9 cellular contexts compared by ENCODE assay signal in the genomic region with DNA sequence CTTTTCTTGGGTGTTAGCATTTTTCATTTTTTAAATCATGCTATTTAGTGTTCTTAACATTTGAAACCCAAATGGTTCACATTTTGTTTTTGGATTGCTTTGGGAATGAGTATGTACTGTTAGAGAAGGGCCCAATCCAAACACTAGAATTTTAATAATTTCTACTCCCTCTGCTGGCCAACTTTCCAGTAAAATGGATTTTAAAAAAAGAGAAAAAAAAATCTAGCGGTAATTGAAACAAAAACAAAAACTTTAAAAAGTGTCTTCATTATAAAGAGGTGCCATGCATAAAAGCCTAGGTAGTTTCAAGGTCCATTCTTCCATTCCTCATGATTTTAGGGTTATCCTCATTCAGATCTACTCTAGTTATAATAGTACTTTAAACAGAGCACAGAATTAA. TPM values are rescaled to one million over a fixed set of nuclear protein-coding genes. Genes with fewer than 3 reads are reported as not detected.
DNase-seq lines count a peak whose midpoint lies in the region; ATAC-seq, FAIRE-seq and TF ChIP-seq lines count a peak whose summit lies in the region.
"Had no signal": no experiment of that assay in that cellular context is flagged by ENCODE, and none has a peak within 500 bp of the region (broad histone marks: within the 10 kb centered on the region; RNA-seq: fewer than 3 reads in every experiment).

No MANE protein-coding gene starts in this region.

- H2AK5ac ChIP-seq in mesenchymal stem cell (ENCODE audit: low read length, severe bottlenecking) = no peak overlapping the region

- H3K4me1 ChIP-seq in astrocyte (ENCODE audit: insufficient read depth, low read length) (peaks cover 18% of the 10 kb centered on the region), mesenchymal stem cell (ENCODE audit: control insufficient read depth, insufficient read depth, low read depth, low read length) (peaks cover 4% of the 10 kb centered on the region)

- TF ChIP-seq CTCF in C4-2B (conservative IDR thresholded peaks at IDR 0.05) = peak; percentile 42
- TF ChIP-seq CTCF in astrocyte (IDR thresholded peaks at IDR 0.05; ENCODE audit: insufficient read depth, low read depth, low read length) = peak; percentile 10

- H2BK12ac ChIP-seq in mesenchymal stem cell (ENCODE audit: low read length in 2 of 2) = no peak overlapping the region

- H3K79me1 ChIP-seq in mesenchymal stem cell (replicated peaks; ENCODE audit: low read length, poor library complexity, severe bottlenecking) = no peaks in the 10 kb centered on the region

- H3K4me1 Mint-ChIP-seq in astrocyte (ENCODE audit: low read depth, unreplicated experiment) = peaks cover 19% of the 10 kb centered on the region

- H3K27me3 ChIP-seq in astrocyte (ENCODE audit: insufficient read depth, low read length) = no peaks in the 10 kb centered on the region
- no peaks in the 10 kb centered on the region for H3K27me3 ChIP-seq in mesenchymal stem cell (ENCODE audit: control insufficient read depth in 1 of 2, insufficient read depth in 1 of 2, low read length in 2 of 2)

- DNase-seq in HEK293T (ENCODE audit: extremely low spot score) (no peak), astrocyte (ENCODE audit: low read depth) (no peak), mesenchymal stem cell (peak; percentile 21)
- no peak for DNase-seq in stimulated activated CD4-positive, alpha-beta T cell treated with anti-CD3 and anti-CD28 coated beads, Interleukin-1b, Interleukin-23, amount 100 ng/mL, for 48 hours
- DNase-seq: NCI-H82 had no signal

- H3K27ac ChIP-seq in C4-2B = no peak overlapping the region
- H3K27ac ChIP-seq in astrocyte (ENCODE audit: low read depth, low read length) = no peak overlapping the region
- no peak overlapping the region for H3K27ac ChIP-seq in mesenchymal stem cell (ENCODE audit: low read length, poor library complexity, severe bottlenecking)

- no peak for ATAC-seq in HG03025 (IDR thresholded peaks at IDR 0.05; ENCODE audit: low FRiP score, unreplicated experiment)
- no peak for ATAC-seq in HG03439 (IDR thresholded peaks at IDR 0.05; ENCODE audit: unreplicated experiment)
- ATAC-seq in HG02763 (IDR thresholded peaks at IDR 0.05; ENCODE audit: unreplicated experiment) = no peak

- H2BK5ac ChIP-seq in mesenchymal stem cell (ENCODE audit: low read depth, low read length, poor library complexity, severe bottlenecking) = no peak overlapping the region

- no peak overlapping the region for H3K4ac ChIP-seq in mesenchymal stem cell (ENCODE audit: low read depth in 1 of 2, low read length in 2 of 2)

- no peaks in the 10 kb centered on the region for H4K20me1 ChIP-seq in astrocyte (ENCODE audit: insufficient read depth, low read length)

- no peak overlapping the region for H3K14ac ChIP-seq in mesenchymal stem cell (ENCODE audit: low read length in 2 of 2)

- no peaks in the 10 kb centered on the region for H3K27me3 Mint-ChIP-seq in astrocyte (ENCODE audit: low read depth, unreplicated experiment)

- no CpG with 5 or more reads among the region's 1 CpG for WGBS in mesenchymal stem cell

- H3K4me3 ChIP-seq in astrocyte (ENCODE audit: insufficient read depth, low read depth, low read length) (no peak overlapping the region), mesenchymal stem cell (ENCODE audit: insufficient read depth in 1 of 2, low read depth in 1 of 2, low read length in 2 of 2) (no peak overlapping the region)

- no peaks in the 10 kb centered on the region for H3K79me2 ChIP-seq in astrocyte (ENCODE audit: insufficient read depth, low read length)

- CTCF ChIA-PET in HEK293T (lab: Yijun Ruan, JAX) = no interaction called here

- H3K36me3 ChIP-seq in astrocyte (ENCODE audit: insufficient read depth, low read length) = no peaks in the 10 kb centered on the region
- no peaks in the 10 kb centered on the region for H3K36me3 ChIP-seq in mesenchymal stem cell (ENCODE audit: control insufficient read depth in 1 of 2, insufficient read depth in 2 of 2, low read depth in 1 of 2, low read length in 2 of 2)

- no peak overlapping the region for H2BK120ac ChIP-seq in mesenchymal stem cell (ENCODE audit: low read depth, low read length)

- H2AFZ ChIP-seq in astrocyte (ENCODE audit: low read depth, low read length) = no peak overlapping the region
- H2AFZ ChIP-seq in mesenchymal stem cell (ENCODE audit: low read depth, low read length) = no peak overlapping the region

- no peak overlapping the region for H4K91ac ChIP-seq in mesenchymal stem cell (ENCODE audit: low read length)

- H3K18ac ChIP-seq in mesenchymal stem cell (ENCODE audit: low read depth in 1 of 2, low read length in 2 of 2) = no peak overlapping the region

- POLR2A ChIA-PET in HEK293T (lab: Yijun Ruan, JAX) = no interaction called here

- no peak overlapping the region for H3K4me3 Mint-ChIP-seq in astrocyte (ENCODE audit: unreplicated experiment)

- no peak overlapping the region for H2BK15ac ChIP-seq in mesenchymal stem cell (ENCODE audit: low read depth, poor library complexity, severe bottlenecking)

- H3K4me2 ChIP-seq in astrocyte (ENCODE audit: low read length) (no peak overlapping the region), mesenchymal stem cell (ENCODE audit: low read length, poor library complexity, severe bottlenecking) (no peak overlapping the region)

- FAIRE-seq in astrocyte (lab: Jason Lieb, UNC) = no peak

- no peak overlapping the region for H3K27ac Mint-ChIP-seq in astrocyte (ENCODE audit: unreplicated experiment)

- H3K23ac ChIP-seq in mesenchymal stem cell (ENCODE audit: low read length in 2 of 2) = no peak overlapping the region

- no peak overlapping the region for H4K8ac ChIP-seq in mesenchymal stem cell (ENCODE audit: low read length)

- H3K9me3 Mint-ChIP-seq in astrocyte (ENCODE audit: unreplicated experiment) = no peaks in the 10 kb centered on the region

- H3K9me3 ChIP-seq in astrocyte (ENCODE audit: insufficient read depth, low read depth, low read length) (no peaks in the 10 kb centered on the region), mesenchymal stem cell (ENCODE audit: control insufficient read depth, low read length) (no peaks in the 10 kb centered on the region)

- H3K36me3 Mint-ChIP-seq in astrocyte (ENCODE audit: low read depth, unreplicated experiment) = peaks cover 2% of the 10 kb centered on the region

- H3K9ac ChIP-seq in astrocyte (ENCODE audit: low read length) = no peak overlapping the region
- peak overlapping the region; percentile 73 for H3K9ac ChIP-seq in mesenchymal stem cell (ENCODE audit: low read length)

TF ChIP-seq in HEK293T, 16 proteins besides CTCF, POLR2A, EP300 and RAD21:
- TF ChIP-seq ZNF384 (IDR thresholded peaks at IDR 0.05) = peak; percentile 50; the same call in 1 of the 2 replicates
- no peak for TF ChIP-seq LEF1 (IDR thresholded peaks at IDR 0.05; ENCODE audit: borderline replicate concordance)
- no peak for TF ChIP-seq NFRKB (IDR thresholded peaks at IDR 0.05)
- TF ChIP-seq L3MBTL2 (conservative IDR thresholded peaks at IDR 0.05) = no peak
- no peak for TF ChIP-seq BHLHE40 (IDR thresholded peaks at IDR 0.05; ENCODE audit: borderline replicate concordance)
- no peak for TF ChIP-seq FOXK2 (IDR thresholded peaks at IDR 0.05)
- no peak for TF ChIP-seq CTBP1 (IDR thresholded peaks at IDR 0.05; ENCODE audit: borderline replicate concordance)
- no peak for TF ChIP-seq TARDBP (IDR thresholded peaks at IDR 0.05)
TF ChIP-seq in HEK293T: peak in this region for 1.

RNA-seq across cellular contexts. Expression of gene RICTOR, which starts 32.1 kb away (rescaled TPM):
- 38.2 and 43.2 TPM in 2 replicates for total RNA-seq in astrocyte
- 9.7 TPM for polyA plus RNA-seq in mesenchymal stem cell (2013, experiment 1 of 2)
- polyA plus RNA-seq in mesenchymal stem cell (2013, experiment 2 of 2) = 9.5 TPM
